27 cellular contexts compared by ENCODE assay signal in the genomic region with DNA sequence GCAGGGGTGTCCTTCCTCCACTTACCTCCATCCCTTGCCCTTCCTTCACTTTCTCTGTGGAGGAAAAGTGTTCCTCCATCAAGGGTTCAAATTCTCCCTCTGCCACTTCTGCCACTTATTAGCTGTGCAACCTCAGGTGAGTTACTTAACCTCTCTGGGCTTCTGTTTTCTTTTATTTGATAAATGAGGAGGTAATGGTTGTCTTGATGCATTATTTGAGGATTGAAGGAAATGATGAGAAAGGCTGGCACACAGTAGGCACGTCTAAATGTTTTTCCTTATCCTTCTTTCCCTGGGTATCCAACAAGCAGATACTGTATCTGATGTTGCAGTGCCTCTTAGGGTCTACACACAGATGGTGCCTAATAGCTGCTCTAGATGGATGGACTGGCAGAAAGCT. TPM values are rescaled to one million over a fixed set of nuclear protein-coding genes. Genes with fewer than 3 reads are reported as not detected.
DNase-seq lines count a peak whose midpoint lies in the region; ATAC-seq, FAIRE-seq and TF ChIP-seq lines count a peak whose summit lies in the region.
"Had no signal": no experiment of that assay in that cellular context is flagged by ENCODE, and none has a peak within 500 bp of the region (broad histone marks: within the 10 kb centered on the region; RNA-seq: fewer than 3 reads in every experiment).

No MANE protein-coding gene starts in this region.

- TF ChIP-seq RAD21 in HepG2 (CRISPR knock-in tag; IDR thresholded peaks at IDR 0.05) (no peak), K562 (CRISPR knock-in tag; conservative IDR thresholded peaks at IDR 0.05 in 1 of 2, IDR thresholded peaks at IDR 0.05 in 1 of 2) (no peak)

- H4K91ac ChIP-seq in neuronal stem cell (ENCODE audit: low read depth, low read length, poor library complexity), result no peak overlapping the region

- H3K36me3 ChIP-seq in HepG2 (replicated peaks in 1 of 2; ENCODE audit: control insufficient read depth in 1 of 2, insufficient read depth in 2 of 2, low read length in 2 of 2), result no peaks in the 10 kb centered on the region
- H3K36me3 ChIP-seq in right lobe of liver, result no peaks in the 10 kb centered on the region
- no peaks in the 10 kb centered on the region for H3K36me3 ChIP-seq in SJCRH30
- no peaks in the 10 kb centered on the region for H3K36me3 ChIP-seq in K562 (ENCODE audit: control insufficient read depth, insufficient read depth, low read length)
- no peaks in the 10 kb centered on the region for H3K36me3 ChIP-seq in neuronal stem cell (replicated peaks in 1 of 2; ENCODE audit: control insufficient read depth in 2 of 2, insufficient read depth in 2 of 2, low read length in 2 of 2)
- H3K36me3 ChIP-seq: BE2C, BLaER1 had no signal

- H3K23ac ChIP-seq in neuronal stem cell (ENCODE audit: low read depth, low read length, poor library complexity), result no peak overlapping the region

- DNase-seq in HepG2 (ENCODE audit: low spot score), result no peak
- DNase-seq in right lobe of liver, result no peak
- DNase-seq in SJCRH30, result no peak
- no peak for DNase-seq in K562 (ENCODE audit: extremely low read depth in 1 of 4, low spot score in 3 of 4)
- DNase-seq in neuronal stem cell (ENCODE audit: low spot score), result no peak
- DNase-seq in NCI-H69 (lab: John Stamatoyannopoulos, UW), result no peak
- DNase-seq in left cardiac atrium, result no peak
- DNase-seq in hippocampal formation (lab: John Stamatoyannopoulos, UW), result no peak
- DNase-seq: ACHN; BE2C; C1 segment of cervical spinal cord; CD4-positive, alpha-beta memory T cell; CD4-positive, CD25-positive, alpha-beta regulatory T cell; CD8-positive, alpha-beta memory T cell; COR-L47; DMS 273 treated with DMSO at 0.1 percent for 48 hours; DMS53; DND-41; EL; GDM1 had no signal

- TF ChIP-seq CTCF in HepG2 (CRISPR knock-in tag; IDR thresholded peaks at IDR 0.05), result no peak
- TF ChIP-seq CTCF in right lobe of liver (IDR thresholded peaks at IDR 0.05), result no peak
- no peak for TF ChIP-seq CTCF in K562 (IDR thresholded peaks at IDR 0.05 in 2 of 3, conservative IDR thresholded peaks at IDR 0.05 in 1 of 3; ENCODE audit: insufficient read depth in 2 of 3, low read depth in 1 of 3, low read length in 3 of 3)

- H3K79me1 ChIP-seq in neuronal stem cell (ENCODE audit: low read depth, low read length), result no peaks in the 10 kb centered on the region

- H4K20me1 ChIP-seq in HepG2 (ENCODE audit: insufficient read depth, low read length) (no peaks in the 10 kb centered on the region), K562 (replicated peaks; ENCODE audit: control insufficient read depth, insufficient read depth, low read length) (no peaks in the 10 kb centered on the region)

- H3K14ac ChIP-seq in neuronal stem cell (ENCODE audit: low read length), result no peak overlapping the region

- H3K4ac ChIP-seq in neuronal stem cell (ENCODE audit: low read length), result no peak overlapping the region

- H2BK5ac ChIP-seq in neuronal stem cell (ENCODE audit: low read length), result no peak overlapping the region

- no peak overlapping the region for H4K8ac ChIP-seq in neuronal stem cell (ENCODE audit: low read depth, low read length)

- H3K9me1 ChIP-seq in K562 (ENCODE audit: control insufficient read depth, insufficient read depth, low read length), result no peaks in the 10 kb centered on the region

- no peak overlapping the region for H3K4me3 ChIP-seq in HepG2 (replicated peaks in 1 of 3; ENCODE audit: insufficient read depth in 1 of 3, low read depth in 2 of 3, low read length in 3 of 3)
- H3K4me3 ChIP-seq in right lobe of liver, result no peak overlapping the region
- H3K4me3 ChIP-seq in SJCRH30, result no peak overlapping the region; the same call in 1 of the 2 replicates
- no peak overlapping the region for H3K4me3 ChIP-seq in K562
- no peak overlapping the region for H3K4me3 ChIP-seq in neuronal stem cell (ENCODE audit: low read length in 2 of 2)
- H3K4me3 ChIP-seq: BLaER1, GM12878 had no signal

- H2BK15ac ChIP-seq in neuronal stem cell (ENCODE audit: low read length), result no peak overlapping the region

- TF ChIP-seq EP300 in HepG2 (IDR thresholded peaks at IDR 0.05; ENCODE audit: low read depth in 2 of 2, low read length in 2 of 2), result no peak
- no peak for TF ChIP-seq EP300 in HepG2 (CRISPR knock-in tag; IDR thresholded peaks at IDR 0.05; ENCODE audit: borderline replicate concordance)
- TF ChIP-seq EP300 in K562 (IDR thresholded peaks at IDR 0.05; ENCODE audit: low read length), result no peak

- TF ChIP-seq POLR2A in HepG2 (IDR thresholded peaks at IDR 0.05; ENCODE audit: insufficient read depth in 1 of 2, low read depth in 2 of 2, low read length in 2 of 2), result no peak
- TF ChIP-seq POLR2A in right lobe of liver (IDR thresholded peaks at IDR 0.05), result no peak
- no peak for TF ChIP-seq POLR2A in K562 (conservative IDR thresholded peaks at IDR 0.05)

- BruUV-seq in HepG2 (replicated peaks; lab: Mats Ljungman, UMichigan) (no TSS peak), K562 (replicated peaks; lab: Mats Ljungman, UMichigan) (no TSS peak)

- no peak overlapping the region for H2BK12ac ChIP-seq in neuronal stem cell (ENCODE audit: low read length)

- H3K4me2 ChIP-seq in HepG2 (ENCODE audit: low read depth, low read length) (no peak overlapping the region), K562 (ENCODE audit: insufficient read depth, low read length) (no peak overlapping the region), neuronal stem cell (ENCODE audit: insufficient read depth, low read length, poor library complexity, severe bottlenecking) (no peak overlapping the region)
- H3K4me2 ChIP-seq: BLaER1 had no signal

- H3K18ac ChIP-seq in neuronal stem cell (ENCODE audit: low read length), result no peak overlapping the region

- no peak overlapping the region for H2AFZ ChIP-seq in HepG2 (ENCODE audit: low read length)
- H2AFZ ChIP-seq in K562 (ENCODE audit: low read depth, low read length), result no peak overlapping the region
- H2AFZ ChIP-seq in neuronal stem cell (ENCODE audit: low read length), result no peak overlapping the region

- POLR2A ChIA-PET in HepG2 (lab: Yijun Ruan, JAX), result no interaction called here
- POLR2A ChIA-PET in K562 (lab: Yijun Ruan, JAX), result interaction anchor here (0.6 kb wide), 2 partner anchors 53 to 129 kb away, joined by 3 read pairs; no protein-coding TSS in a partner anchor

- H3K4me1 ChIP-seq in HepG2 (ENCODE audit: insufficient read depth, low read length) (no peaks in the 10 kb centered on the region), right lobe of liver (no peaks in the 10 kb centered on the region), SJCRH30 (peaks cover 38% of the 10 kb centered on the region), K562 (replicated peaks in 1 of 2; ENCODE audit: control insufficient read depth in 2 of 2, insufficient read depth in 2 of 2, low read length in 2 of 2) (peaks cover 20 to 25% of the 10 kb centered on the region in 2 experiments), neuronal stem cell (ENCODE audit: control insufficient read depth in 2 of 2, insufficient read depth in 1 of 2, low read depth in 1 of 2, low read length in 2 of 2) (peaks cover 0 to 1% of the 10 kb centered on the region in 2 donors)
- H3K4me1 ChIP-seq: BE2C, BLaER1 had no signal

- no peak overlapping the region for H2BK120ac ChIP-seq in neuronal stem cell (ENCODE audit: low read depth, low read length)

- no peaks in the 10 kb centered on the region for H3K9me3 ChIP-seq in HepG2 (ENCODE audit: low read length)
- H3K9me3 ChIP-seq in right lobe of liver, result no peaks in the 10 kb centered on the region
- no peaks in the 10 kb centered on the region for H3K9me3 ChIP-seq in SJCRH30 (replicated peaks)
- H3K9me3 ChIP-seq in K562 (replicated peaks; ENCODE audit: control insufficient read depth, insufficient read depth, low read depth, low read length), result no peaks in the 10 kb centered on the region
- H3K9me3 ChIP-seq in neuronal stem cell (replicated peaks in 1 of 2; ENCODE audit: control insufficient read depth in 2 of 2, insufficient read depth in 1 of 2, low read depth in 1 of 2, low read length in 2 of 2), result peaks cover 0 to 2% of the 10 kb centered on the region in 2 donors
- H3K9me3 ChIP-seq: BE2C, BLaER1 had no signal

- H3K79me2 ChIP-seq in HepG2 (ENCODE audit: insufficient read depth, low read length) (no peaks in the 10 kb centered on the region), K562 (ENCODE audit: control insufficient read depth, insufficient read depth, low read length) (no peaks in the 10 kb centered on the region)

- CTCF ChIA-PET in HepG2 (lab: Yijun Ruan, JAX; ENCODE audit: low intra/inter-chr PET ratio, low total read pairs) (no interaction called here), K562 (lab: Yijun Ruan, JAX; ENCODE audit: low intra/inter-chr PET ratio) (no interaction called here)

- WGBS in HepG2 (ENCODE audit: low lambda C conversion rate), result 14% methylated on average over 1 of the region's 1 CpG
- WGBS in right lobe of liver (ENCODE audit: insufficient coverage, low coverage, low lambda C conversion rate, missing lambda C conversion rate), result 0% methylated on average over 1 of the region's 1 CpG
- WGBS in K562 (ENCODE audit: insufficient coverage, low coverage, missing lambda C conversion rate), result 0% methylated on average over 1 of the region's 1 CpG
- WGBS in neuronal stem cell (ENCODE audit: extremely low coverage in 2 of 2, insufficient read length in 2 of 2, insufficient replicate concordance in 1 of 2), 2 donors, result no CpG with 5 or more reads among the region's 1 CpG

- ATAC-seq in HepG2 (no peak), right lobe of liver (no peak), K562 (no peak), left cardiac atrium (no peak)
- ATAC-seq: GM12878 had no signal

- peaks cover 6 to 77% of the 10 kb centered on the region in 2 experiments for H3K27me3 ChIP-seq in HepG2 (ENCODE audit: control insufficient read depth in 1 of 2, insufficient read depth in 2 of 2, low read length in 2 of 2)
- peaks cover 0 to 34% of the 10 kb centered on the region in 2 donors for H3K27me3 ChIP-seq in right lobe of liver
- no peaks in the 10 kb centered on the region for H3K27me3 ChIP-seq in SJCRH30
- H3K27me3 ChIP-seq in K562 (ENCODE audit: control insufficient read depth in 2 of 2, insufficient read depth in 2 of 2, low read length in 2 of 2), result peaks cover 7 to 18% of the 10 kb centered on the region in 2 experiments; a peak in 4 of 5 replicates
- H3K27me3 ChIP-seq in neuronal stem cell (ENCODE audit: control insufficient read depth in 3 of 3, insufficient read depth in 3 of 3, low read depth in 1 of 3, low read length in 3 of 3), result peaks cover 40 to 98% (median 90%) of the 10 kb centered on the region in 3 experiments

- no peak overlapping the region for H3K27ac ChIP-seq in HepG2 (ENCODE audit: extremely low read length, insufficient read depth, low read length)
- no peak overlapping the region for H3K27ac ChIP-seq in right lobe of liver
- H3K27ac ChIP-seq in SJCRH30, result peak overlapping the region; percentile 75
- no peak overlapping the region for H3K27ac ChIP-seq in K562 (ENCODE audit: extremely low read depth, low read depth, low read length)
- no peak overlapping the region for H3K27ac ChIP-seq in neuronal stem cell (replicated peaks; ENCODE audit: low read length)
- H3K27ac ChIP-seq: 22Rv1, BLaER1 had no signal

- H2AK5ac ChIP-seq in neuronal stem cell (ENCODE audit: low read depth, low read length), result no peak overlapping the region

- in situ Hi-C loops in HepG2 (cut with HindIII; ENCODE audit: extremely low pct_ligation_motif_present, low pct_unique_long_range_greater_than_20kb) (loop anchor here (25.0 kb wide), 2 partner anchors 88 to 563 kb away; no protein-coding TSS in a partner anchor), K562 (cut with MboI) (no loop called here)

- intact Hi-C loops in HepG2 (cut with micrococcal nuclease; ENCODE audit: unreplicated experiment) (no loop called here), right lobe of liver (cut with DNase I) (no loop called here), K562 (cut with micrococcal nuclease) (no loop called here), left cardiac atrium (cut with DNase I) (no loop called here)

- H3K9ac ChIP-seq in HepG2 (ENCODE audit: insufficient read depth, low read depth, low read length), result no peak overlapping the region
- H3K9ac ChIP-seq in K562 (ENCODE audit: insufficient read depth in 1 of 2, low read depth in 2 of 2, low read length in 2 of 2), result no peak overlapping the region
- H3K9ac ChIP-seq in neuronal stem cell (ENCODE audit: low read depth, low read length, poor library complexity), result peak overlapping the region; percentile 4
- H3K9ac ChIP-seq: BLaER1 had no signal

- FAIRE-seq in HepG2 (lab: Jason Lieb, UNC), result no peak
- no peak for FAIRE-seq in K562 (lab: Jason Lieb, UNC)
- FAIRE-seq: GM12878, GM12892, GM18507 had no signal

RNA-seq across cellular contexts. Expression of gene ALX4, which starts 14.3 kb away (rescaled TPM):
- total RNA-seq in HepG2 (2016; rRNA removed; fragmentation: Illumina TruSeq; extraction: Trizol), result not detected in 2 replicates
- total RNA-seq in HepG2 (2016; cell fraction: cytosol; rRNA removed; fragmentation: Illumina TruSeq; extraction: Trizol; ENCODE audit: low read depth), result not detected in 2 replicates
- total RNA-seq in HepG2 (2016; cell fraction: insoluble cytoplasmic fraction; rRNA removed; fragmentation: Illumina TruSeq; extraction: Trizol), result not detected in 2 replicates
- total RNA-seq in HepG2 (2016; cell fraction: membrane; rRNA removed; fragmentation: Illumina TruSeq; extraction: Trizol), result not detected in 2 replicates
- total RNA-seq in HepG2 (2016; cell fraction: nucleus; rRNA removed; fragmentation: Illumina TruSeq; extraction: Trizol), result not detected in 2 replicates
- not detected in 2 replicates for polyA plus RNA-seq in HepG2 (2011; rRNA removed)
- polyA plus RNA-seq in HepG2 (2011; cell fraction: cytosol; rRNA removed), result not detected in 2 replicates
- not detected in 2 replicates for polyA plus RNA-seq in HepG2 (2011; cell fraction: nucleus; rRNA removed)
- polyA plus RNA-seq in HepG2 (2012), result 0.07 TPM in 1 of 2 replicates, not detected in the other
- not detected in 2 replicates for polyA plus RNA-seq in HepG2 (2016; cell fraction: cytosol; fragmentation: Illumina TruSeq; extraction: Trizol; ENCODE audit: low read depth)
- not detected in 2 replicates for polyA plus RNA-seq in HepG2 (2016; cell fraction: insoluble cytoplasmic fraction; fragmentation: Illumina TruSeq; extraction: Trizol; ENCODE audit: low read depth)
- polyA plus RNA-seq in HepG2 (2016; cell fraction: membrane; fragmentation: Illumina TruSeq; extraction: Trizol; ENCODE audit: low read depth), result not detected in 2 replicates
- polyA plus RNA-seq in HepG2 (2016; cell fraction: nucleus; fragmentation: Illumina TruSeq; extraction: Trizol; ENCODE audit: insufficient read depth, low read depth), result not detected in 2 replicates
- polyA minus RNA-seq in HepG2 (2011; rRNA and poly(A)+ RNA removed; ENCODE audit: low replicate concordance), result not detected in 2 replicates
- not detected in 2 replicates for polyA minus RNA-seq in HepG2 (2011; cell fraction: cytosol; rRNA and poly(A)+ RNA removed)
- polyA minus RNA-seq in HepG2 (2011; cell fraction: nucleus; rRNA and poly(A)+ RNA removed), result not detected in 2 replicates
- not detected for total RNA-seq in right lobe of liver
- 1.1 and 1.4 TPM in 2 replicates for total RNA-seq in SJCRH30 (2014; rRNA removed; shearing (Covaris generic))
- 0.11 and 0.35 TPM in 2 replicates for total RNA-seq in K562 (2011; cell fraction: chromatin; rRNA removed; ENCODE audit: low replicate concordance)
- 0.13 and 0.33 TPM in 2 replicates for total RNA-seq in K562 (2011; cell fraction: nucleolus; rRNA removed)
- total RNA-seq in K562 (2011; cell fraction: nucleoplasm; rRNA removed), result 0.15 and 0.31 TPM in 2 replicates
- 0.65 and 1.0 TPM in 2 replicates for total RNA-seq in K562 (2014; rRNA removed)
- total RNA-seq in K562 (2014; rRNA removed; fragmentation: Illumina TruSeq; extraction: Trizol), result 0.22 and 0.33 TPM in 2 replicates
- 0.60 and 0.62 TPM in 2 replicates for total RNA-seq in K562 (2015; rRNA removed; fragmentation: Illumina TruSeq; extraction: Trizol)
- 1.1 and 1.2 TPM in 2 replicates for total RNA-seq in K562 (2021)
- 0.14 and 0.81 TPM in 2 replicates for polyA plus RNA-seq in K562 (2011; rRNA removed)
- polyA plus RNA-seq in K562 (2011; cell fraction: cytosol; rRNA removed), result 0.30 and 0.59 TPM in 2 replicates
- 0.44 and 0.91 TPM in 2 replicates for polyA plus RNA-seq in K562 (2011; cell fraction: nucleus; rRNA removed)
- 0.89 and 1.6 TPM in 2 replicates for polyA plus RNA-seq in K562 (2012)
- polyA plus RNA-seq in K562 (2014; fragmentation: Illumina TruSeq; extraction: Trizol), result 0.64 and 0.78 TPM in 2 replicates
- under 1 TPM; 0.07 to 0.13 TPM for polyA plus RNA-seq in K562 (2014; fragmentation: Nextera tagmentation; extraction: Ambion mirVana)
- polyA plus RNA-seq in K562 (2014; rRNA removed), result 0.23 and 0.51 TPM in 2 replicates
- polyA minus RNA-seq in K562 (2011; rRNA and poly(A)+ RNA removed), result 0.21 and 0.99 TPM in 2 replicates
- 0.48 and 1.8 TPM in 2 replicates for polyA minus RNA-seq in K562 (2011; cell fraction: cytosol; rRNA and poly(A)+ RNA removed)
- polyA minus RNA-seq in K562 (2011; cell fraction: nucleus; rRNA and poly(A)+ RNA removed), result 0.40 and 1.4 TPM in 2 replicates
- not detected for polyA plus RNA-seq in neuronal stem cell (2013, experiment 1 of 2)
- polyA plus RNA-seq in neuronal stem cell (2013, experiment 2 of 2), result 0.01 TPM
- under 1 TPM in 1 of 2 donors, not detected in 1; 0.03 TPM for total RNA-seq in left cardiac atrium
- total RNA-seq: CD4-positive, alpha-beta memory T cell; CD4-positive, CD25-positive, alpha-beta regulatory T cell; CD8-positive, alpha-beta memory T cell; GM12878 had no signal
- polyA plus RNA-seq: AG04450; CD14-positive monocyte; CD4-positive, alpha-beta memory T cell; CD4-positive, CD25-positive, alpha-beta regulatory T cell; CD8-positive, alpha-beta memory T cell; GM12878 had no signal

Comparison
In these comparisons a context has a peak if more than half of its experiments do, and no peak if none do; other contexts are left out.
1. Of the 241 proteins assayed by ChIP-seq in both HepG2 and K562: peak only in HepG2: none; only in K562: ADNP, KDM1A, ZFP36 and ZKSCAN8; in both: none; in neither: 237.